Comparison of ENCODE assay signal across 23 cellular contexts in genomic region chr11:2920343-2920742, GRCh38. TPM values are rescaled to one million over a fixed set of nuclear protein-coding genes. Genes with fewer than 3 reads are reported as not detected.
"Had no signal": no experiment of that assay in that cellular context is flagged by ENCODE, and none has a peak within 500 bp of the region (broad histone marks: within the 10 kb centered on the region; RNA-seq: fewer than 3 reads in every experiment).

No MANE protein-coding gene starts in this region.

- H3K4me1 ChIP-seq: parathyroid adenoma, spleen, upper lobe of right lung had no signal

- H3K36me3 ChIP-seq: esophagus squamous epithelium, spleen, suprapubic skin, transverse colon, upper lobe of right lung, vagina had no signal

- DNase-seq: cortex of kidney; effector memory CD8-positive, alpha-beta T cell; erythroblast; esophagus squamous epithelium; foreskin melanocyte; glutamatergic neuron; hypothalamus; immature natural killer cell; islet precursor cell; mesendoderm; midbrain; natural killer cell; spleen; stimulated activated naive CD4-positive, alpha-beta T cell; stimulated activated naive CD8-positive, alpha-beta T cell treated with anti-CD3 and anti-CD28 coated beads, Interleukin-15, amount 100 ng/mL, for 72 hours; transverse colon; upper lobe of right lung had no signal

- H3K27me3 ChIP-seq: esophagus squamous epithelium, suprapubic skin, transverse colon, upper lobe of right lung, vagina had no signal

- H3K4me3 ChIP-seq: esophagus squamous epithelium, skin epidermis, spleen, suprapubic skin, transverse colon, upper lobe of right lung, vagina had no signal

- H3K9me3 ChIP-seq: esophagus squamous epithelium, spleen, suprapubic skin, transverse colon, upper lobe of right lung, vagina had no signal

- ATAC-seq: effector memory CD8-positive, alpha-beta T cell; natural killer cell; stimulated activated naive CD8-positive, alpha-beta T cell treated with anti-CD3 and anti-CD28 coated beads, Interleukin-15, amount 100 ng/mL, for 72 hours; upper lobe of right lung had no signal

- H3K27ac ChIP-seq: esophagus squamous epithelium, parathyroid adenoma, skin epidermis, spleen, suprapubic skin, transverse colon, upper lobe of right lung, vagina had no signal

- H2AFZ ChIP-seq: parathyroid adenoma had no signal

- FAIRE-seq: endometrium had no signal

- H3K9ac ChIP-seq: parathyroid adenoma had no signal

RNA-seq across cellular contexts. Expression of gene PHLDA2, which starts 8.9 kb away (rescaled TPM):
- polyA plus RNA-seq: neural cell had no signal
